Comparison of ENCODE assay signal across 30 cellular contexts in genomic region chr19:18868380-18869230, GRCh38. TPM values are rescaled to one million over a fixed set of nuclear protein-coding genes. Genes with fewer than 3 reads are reported as not detected.
DNase-seq lines count a peak whose midpoint lies in the region; ATAC-seq lines count a peak whose summit lies in the region.
"Had no signal": no experiment of that assay in that cellular context is flagged by ENCODE, and none has a peak within 500 bp of the region (broad histone marks: within the 10 kb centered on the region; RNA-seq: fewer than 3 reads in every experiment).

No MANE protein-coding gene starts in this region.

- H3K9me3 ChIP-seq in NT2/D1 (ENCODE audit: insufficient read depth, low read length), result no peaks in the 10 kb centered on the region
- H3K9me3 ChIP-seq: ascending aorta, esophagus squamous epithelium, ovary, vagina had no signal

- peaks cover 0 to 14% (median 4%) of the 10 kb centered on the region in 3 donors for H3K27me3 Mint-ChIP-seq in immature natural killer cell (ENCODE audit: low read depth in 3 of 3)
- H3K27me3 Mint-ChIP-seq: activated naive CD8-positive, alpha-beta T cell had no signal

- H3K36me3 Mint-ChIP-seq in immature natural killer cell, result peaks cover 0 to 12% (median 7%) of the 10 kb centered on the region in 3 donors
- H3K36me3 Mint-ChIP-seq: activated naive CD8-positive, alpha-beta T cell; natural killer cell had no signal

- H3K4me1 ChIP-seq in NT2/D1 (ENCODE audit: insufficient read depth, insufficient read length), result peaks cover 12% of the 10 kb centered on the region

- ATAC-seq in HG02973 (IDR thresholded peaks at IDR 0.05; ENCODE audit: unreplicated experiment), result no peak
- ATAC-seq: effector memory CD8-positive, alpha-beta T cell; right cardiac atrium; T-cell had no signal

- H3K9ac ChIP-seq in NT2/D1 (ENCODE audit: insufficient read length, low read depth), result peak overlapping the region; percentile 8

- H3K4me3 ChIP-seq in NT2/D1 (ENCODE audit: insufficient read length, low read depth), result no peak overlapping the region
- H3K4me3 ChIP-seq: ascending aorta, ovary had no signal

- H3K27ac Mint-ChIP-seq in immature natural killer cell, result no peak overlapping the region
- H3K27ac Mint-ChIP-seq: activated naive CD8-positive, alpha-beta T cell; activated T-helper 1 cell treated with anti-CD3 and anti-CD28 coated beads, Interleukin-12 subunit alpha, Interleukin-12 subunit beta, Interleukin-2, Interleukin-4 antibody, amounts not matched to agents 30 ng/mL and 10 ng/mL and 1 ng/mL, durations not matched to agents 14 hours and 24 hours and 36 hours; effector memory CD8-positive, alpha-beta T cell; natural killer cell; T-cell had no signal

- no peaks in the 10 kb centered on the region for H3K27me3 ChIP-seq in NT2/D1 (ENCODE audit: insufficient read depth, insufficient read length)
- H3K27me3 ChIP-seq: ascending aorta, ovary, vagina had no signal

- DNase-seq in ELF-1 (ENCODE audit: low read depth, low spot score) (peak; percentile 55), NT2/D1 (ENCODE audit: low read depth, low spot score) (no peak), dermis blood vessel endothelial cell (peak; percentile 52), lung microvascular endothelial cell (ENCODE audit: low read depth in 2 of 2) (peak; percentile 34 to 59), immature natural killer cell (no peak), NCI-H1092 treated with DMSO at 0.1 percent for 48 hours (lab: John Stamatoyannopoulos, UW) (no peak), posterior vena cava (ENCODE audit: low spot score) (no peak)
- DNase-seq: activated CD4-positive, alpha-beta T cell treated with anti-CD3 and anti-CD28 coated beads for 4 hours; Calu3; cerebellar nuclear complex; effector memory CD8-positive, alpha-beta T cell; EL; esophagus squamous epithelium; HCEC 1CT; Karpas-422; natural killer cell; NCI-H187 treated with DMSO at 0.1 percent for 48 hours; NCI-H774; OCI-M1; SHP77; T-cell had no signal

- peaks cover 69% of the 10 kb centered on the region for H3K36me3 ChIP-seq in NT2/D1 (ENCODE audit: insufficient read depth, insufficient read length, low read length)
- H3K36me3 ChIP-seq: ovary had no signal

- intact Hi-C loops in posterior vena cava (cut with DNase I), result no loop called here

- no peak overlapping the region for H3K4me3 Mint-ChIP-seq in immature natural killer cell
- H3K4me3 Mint-ChIP-seq: activated naive CD8-positive, alpha-beta T cell; activated T-helper 1 cell treated with anti-CD3 and anti-CD28 coated beads, Interleukin-12 subunit alpha, Interleukin-12 subunit beta, Interleukin-2, Interleukin-4 antibody, amounts not matched to agents 30 ng/mL and 10 ng/mL and 1 ng/mL, durations not matched to agents 14 hours and 24 hours and 36 hours; effector memory CD8-positive, alpha-beta T cell; natural killer cell; T-cell had no signal

- H3K4me1 Mint-ChIP-seq in immature natural killer cell, result peaks cover 13 to 16% of the 10 kb centered on the region in 2 donors

- H3K9me3 Mint-ChIP-seq in immature natural killer cell, result no peaks in the 10 kb centered on the region
- H3K9me3 Mint-ChIP-seq: activated T-helper 1 cell treated with anti-CD3 and anti-CD28 coated beads, Interleukin-12 subunit alpha, Interleukin-12 subunit beta, Interleukin-2, Interleukin-4 antibody, amounts not matched to agents 30 ng/mL and 10 ng/mL and 1 ng/mL, durations not matched to agents 14 hours and 24 hours and 36 hours; effector memory CD8-positive, alpha-beta T cell; natural killer cell; T-cell had no signal

RNA-seq across cellular contexts. Expression of gene CERS1, which starts 27.4 kb away (rescaled TPM):
- total RNA-seq in dermis blood vessel endothelial cell, result 1.0 and 1.3 TPM in 2 replicates
- 2.4 and 5.6 TPM in 2 replicates for total RNA-seq in lung microvascular endothelial cell
- not detected for polyA plus RNA-seq in immature natural killer cell
- 1 to 10 TPM in 1 of 2 donors, under 1 TPM in 1; 0.38 to 1.5 TPM for total RNA-seq in posterior vena cava
- total RNA-seq: activated T-helper 1 cell treated with anti-CD3 and anti-CD28 coated beads, Interleukin-12 subunit alpha, Interleukin-12 subunit beta, Interleukin-2, Interleukin-4 antibody, amounts not matched to agents 30 ng/mL and 10 ng/mL and 1 ng/mL, durations not matched to agents 14 hours and 24 hours and 36 hours; ascending aorta; HT-29; natural killer cell; subcutaneous adipose tissue had no signal

RNA-seq across cellular contexts. Expression of gene UPF1, which starts 36.8 kb away (rescaled TPM):
- total RNA-seq in dermis blood vessel endothelial cell, result 100 and 107 TPM in 2 replicates
- 42.9 and 51.6 TPM in 2 replicates for total RNA-seq in lung microvascular endothelial cell
- polyA plus RNA-seq in immature natural killer cell, result 10 to 100 TPM in 1 of 3 donors, 1 to 10 TPM in 2; 1.1 to 16.6 (median 5.2) TPM
- 10 to 100 TPM; 45.1 to 56.5 TPM for total RNA-seq in posterior vena cava

RNA-seq across cellular contexts. Expression of gene COPE, which starts 50.6 kb away (rescaled TPM):
- total RNA-seq in dermis blood vessel endothelial cell, result 215 TPM in 2 replicates
- 145 and 149 TPM in 2 replicates for total RNA-seq in lung microvascular endothelial cell
- polyA plus RNA-seq in immature natural killer cell, result 100 to 1,000 TPM; 378 to 407 (median 401) TPM
- 100 to 1,000 TPM; 139 to 141 TPM for total RNA-seq in posterior vena cava

RNA-seq across cellular contexts. Expression of gene DDX49, which starts 50.9 kb away (rescaled TPM):
- total RNA-seq in dermis blood vessel endothelial cell (57.9 and 63.5 TPM in 2 replicates), lung microvascular endothelial cell (38.6 and 40.3 TPM in 2 replicates), posterior vena cava (10 to 100 TPM; 28.8 to 28.9 TPM)
- 10 to 100 TPM; 33.1 to 54.2 (median 48.9) TPM for polyA plus RNA-seq in immature natural killer cell

Comparison
In these comparisons a context has a peak if more than half of its experiments do, and no peak if none do; other contexts are left out.
1. DNase-seq: peak in ELF-1 (single experiment), dermis blood vessel endothelial cell (single experiment) and lung microvascular endothelial cell (2 of 2); none in NT2/D1 (single experiment), immature natural killer cell (0 of 3), NCI-H1092 treated with DMSO at 0.1 percent for 48 hours (single experiment) and posterior vena cava (single experiment).